Comparison of ENCODE assay signal across 10 cellular contexts in genomic region chr6:158039178-158039557, GRCh38. TPM values are rescaled to one million over a fixed set of nuclear protein-coding genes. Genes with fewer than 3 reads are reported as not detected.
A peak's percentile ranks its signal among the peaks of the same experiment; 100 is the strongest.
DNase-seq lines count a peak whose midpoint lies in the region; ATAC-seq, FAIRE-seq and TF ChIP-seq lines count a peak whose summit lies in the region.
"Had no signal": no experiment of that assay in that cellular context is flagged by ENCODE, and none has a peak within 500 bp of the region (broad histone marks: within the 10 kb centered on the region; RNA-seq: fewer than 3 reads in every experiment).

No MANE protein-coding gene starts in this region.

- no peaks in the 10 kb centered on the region for H3K9me3 Mint-ChIP-seq in HFFc6
- peaks cover 6% of the 10 kb centered on the region for H3K9me3 Mint-ChIP-seq in mesothelial cell of epicardium

- no peak for TF ChIP-seq POLR2A in H54 (IDR thresholded peaks at IDR 0.05; ENCODE audit: low read depth, low read length)

- H3K4me1 Mint-ChIP-seq in HFFc6 (ENCODE audit: low read depth) (peaks cover 64% of the 10 kb centered on the region), mesothelial cell of epicardium (peaks cover 54% of the 10 kb centered on the region)

- H3K4me3 Mint-ChIP-seq in HFFc6 (no peak overlapping the region), mesothelial cell of epicardium (no peak overlapping the region)

- H3K4me3 ChIP-seq in brain microvascular endothelial cell (ENCODE audit: low read depth, low read length): no peak overlapping the region

- TF ChIP-seq CTCF in HFFc6 (IDR thresholded peaks at IDR 0.05): no peak
- no peak for TF ChIP-seq CTCF in brain microvascular endothelial cell (IDR thresholded peaks at IDR 0.05; ENCODE audit: low read depth, low read length, missing control alignments)
- no peak for TF ChIP-seq CTCF in mesothelial cell of epicardium (IDR thresholded peaks at IDR 0.05; ENCODE audit: unreplicated experiment)

- FAIRE-seq in H54 (lab: Jason Lieb, UNC): no peak

- intact Hi-C loops in left colon (cut with DNase I, micrococcal nuclease): no loop called here

- DNase-seq in ACHN (peak; percentile 67), HFFc6 (no peak), brain microvascular endothelial cell (peak; percentile 67), mesothelial cell of epicardium (ENCODE audit: low spot score in 2 of 2, unreplicated experiment in 2 of 2) (no peak), H54 (ENCODE audit: insufficient read length, low spot score) (no peak), left colon (no peak), epidermal melanocyte (ENCODE audit: insufficient read length, low spot score) (no peak), NCI-H2227 treated with DMSO at 0.1 percent for 48 hours (lab: John Stamatoyannopoulos, UW) (no peak)
- DNase-seq: activated CD8-positive, alpha-beta memory T cell treated with anti-CD3 and anti-CD28 coated beads, Interleukin-2, amount 50 U/mL, for 4 hours; NCI-H526 had no signal

- H3K36me3 Mint-ChIP-seq in HFFc6 (ENCODE audit: low read depth): peaks cover 66% of the 10 kb centered on the region
- peaks cover 23% of the 10 kb centered on the region for H3K36me3 Mint-ChIP-seq in mesothelial cell of epicardium

- peak overlapping the region; percentile 98 for H3K27ac Mint-ChIP-seq in HFFc6
- H3K27ac Mint-ChIP-seq in mesothelial cell of epicardium: peak overlapping the region; percentile 88

- no peaks in the 10 kb centered on the region for H3K27me3 ChIP-seq in brain microvascular endothelial cell (replicated peaks)

- no peak for ATAC-seq in left colon

- H3K27me3 Mint-ChIP-seq in HFFc6 (ENCODE audit: insufficient read depth) (peaks cover 3% of the 10 kb centered on the region), mesothelial cell of epicardium (ENCODE audit: low read depth) (no peaks in the 10 kb centered on the region)

- in situ Hi-C loops in ACHN (cut with HindIII; ENCODE audit: low pct_ligation_motif_present, low pct_unique_long_range_greater_than_20kb, low sequenced_read_pairs) (no loop called here), brain microvascular endothelial cell (cut with HindIII; ENCODE audit: low pct_ligation_motif_present, low sequenced_read_pairs) (no loop called here)

- H3K27ac ChIP-seq in brain microvascular endothelial cell: peak overlapping the region; percentile 99

- peaks cover 56% of the 10 kb centered on the region for H3K36me3 ChIP-seq in brain microvascular endothelial cell (replicated peaks)

RNA-seq across cellular contexts. Expression of gene SYNJ2, which starts 57.5 kb away (rescaled TPM):
- 10 to 100 TPM; 31.8 to 46.4 (median 41.3) TPM for total RNA-seq in HFFc6 (2021; fragmentation: NEBNext Ultra II Directional; extraction: Animal tissue kit (Norgen Biotek cat#: 25700))
- total RNA-seq in mesothelial cell of epicardium (39.6 to 42.7 TPM (median 41.0 TPM) in 3 replicates), left colon (10 to 100 TPM; 35.4 to 50.1 TPM)

Comparison
In these comparisons a context has a peak if more than half of its experiments do, and no peak if none do; other contexts are left out.
1. DNase-seq: peak in ACHN (single experiment) and brain microvascular endothelial cell (single experiment); none in HFFc6 (single experiment), mesothelial cell of epicardium (0 of 2), H54 (single experiment), left colon (0 of 2), epidermal melanocyte (single experiment) and NCI-H2227 treated with DMSO at 0.1 percent for 48 hours (single experiment).